ENCODE assay signal across 9 cellular contexts in the genomic region with DNA sequence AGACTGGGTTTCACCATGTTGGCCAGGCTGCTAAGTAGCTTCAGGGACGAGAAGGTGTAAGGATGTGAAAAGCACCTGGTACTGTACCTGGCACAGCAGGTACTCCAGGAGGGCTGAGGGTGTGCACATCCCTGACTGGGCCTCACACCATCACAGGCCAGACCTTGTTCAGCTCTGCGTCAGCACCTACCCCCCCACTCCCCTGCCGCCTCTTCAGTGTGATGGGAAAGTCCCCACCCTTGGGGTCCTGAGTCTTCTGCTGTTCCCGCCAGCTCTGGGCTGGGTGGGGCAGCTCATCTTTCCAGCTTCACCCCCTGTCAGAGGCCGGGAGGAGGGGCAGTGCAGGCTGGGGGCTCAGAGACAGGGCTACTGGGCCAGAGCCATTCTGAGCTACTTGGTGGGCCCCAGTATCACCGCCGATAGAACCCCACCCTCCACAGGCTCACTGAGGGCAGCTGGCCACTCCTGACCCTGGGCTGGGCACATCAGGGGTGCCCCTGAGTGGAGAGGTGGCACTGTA. TPM values are rescaled to one million over a fixed set of nuclear protein-coding genes. Genes with fewer than 3 reads are reported as not detected.
DNase-seq lines count a peak whose midpoint lies in the region; ATAC-seq lines count a peak whose summit lies in the region.
"Had no signal": no experiment of that assay in that cellular context is flagged by ENCODE, and none has a peak within 500 bp of the region (broad histone marks: within the 10 kb centered on the region; RNA-seq: fewer than 3 reads in every experiment).

No MANE protein-coding gene starts in this region.

- H3K4me1 Mint-ChIP-seq in CD8-positive, alpha-beta memory T cell: peaks cover 33 to 64% (median 49%) of the 10 kb centered on the region in 3 donors
- H3K4me1 Mint-ChIP-seq in T-helper 2 cell treated with Interferon-gamma antibody and Interleukin-4, amounts not matched to agents 5 μg/mL and 100 μg/mL, for 36 hours (ENCODE audit: low read depth): peaks cover 22% of the 10 kb centered on the region
- peaks cover 40% of the 10 kb centered on the region for H3K4me1 Mint-ChIP-seq in activated naive CD8-positive, alpha-beta T cell treated with anti-CD3 and anti-CD28 coated beads for 36 hours

- peaks cover 6 to 13% (median 8%) of the 10 kb centered on the region in 5 donors for H3K9me3 Mint-ChIP-seq in CD8-positive, alpha-beta memory T cell
- H3K9me3 Mint-ChIP-seq in T-helper 2 cell treated with Interferon-gamma antibody and Interleukin-4, amounts not matched to agents 5 μg/mL and 100 μg/mL, for 36 hours: peaks cover 16% of the 10 kb centered on the region
- peaks cover 20% of the 10 kb centered on the region for H3K9me3 Mint-ChIP-seq in activated naive CD8-positive, alpha-beta T cell treated with anti-CD3 and anti-CD28 coated beads for 36 hours

- no peaks in the 10 kb centered on the region for H3K27me3 ChIP-seq in CD8-positive, alpha-beta memory T cell (ENCODE audit: insufficient read depth, low read length, poor library complexity, severe bottlenecking)

- H3K9me3 ChIP-seq in CD8-positive, alpha-beta memory T cell (ENCODE audit: low read length): no peaks in the 10 kb centered on the region
- H3K9me3 ChIP-seq: prostate gland had no signal

- peaks cover 0 to 11% (median 0%) of the 10 kb centered on the region in 3 donors for H3K36me3 Mint-ChIP-seq in CD8-positive, alpha-beta memory T cell
- H3K36me3 Mint-ChIP-seq in T-helper 2 cell treated with Interferon-gamma antibody and Interleukin-4, amounts not matched to agents 5 μg/mL and 100 μg/mL, for 36 hours (ENCODE audit: low read depth): peaks cover 2% of the 10 kb centered on the region
- H3K36me3 Mint-ChIP-seq in activated naive CD8-positive, alpha-beta T cell treated with anti-CD3 and anti-CD28 coated beads for 36 hours: peaks cover 11% of the 10 kb centered on the region

- H3K27me3 Mint-ChIP-seq in CD8-positive, alpha-beta memory T cell: no peaks in the 10 kb centered on the region
- H3K27me3 Mint-ChIP-seq in T-helper 2 cell treated with Interferon-gamma antibody and Interleukin-4, amounts not matched to agents 5 μg/mL and 100 μg/mL, for 36 hours (ENCODE audit: low read depth): peaks cover 11% of the 10 kb centered on the region
- no peaks in the 10 kb centered on the region for H3K27me3 Mint-ChIP-seq in activated naive CD8-positive, alpha-beta T cell treated with anti-CD3 and anti-CD28 coated beads for 36 hours

- H3K4me3 Mint-ChIP-seq in CD8-positive, alpha-beta memory T cell: peak overlapping the region in 3 of 7 donors; percentile 5 to 65 (median 19)
- peak overlapping the region; percentile 18 for H3K4me3 Mint-ChIP-seq in T-helper 2 cell treated with Interferon-gamma antibody and Interleukin-4, amounts not matched to agents 5 μg/mL and 100 μg/mL, for 36 hours
- peak overlapping the region; percentile 9 for H3K4me3 Mint-ChIP-seq in activated naive CD8-positive, alpha-beta T cell treated with anti-CD3 and anti-CD28 coated beads for 36 hours

- CTCF ChIA-PET in CD8-positive, alpha-beta memory T cell (lab: Charles Lee): interaction anchor here (1.2 to 2.4 kb wide), 2 partner anchors 22 to 52 kb away, joined by 3 to 9 read pairs; no protein-coding TSS in a partner anchor

- no peaks in the 10 kb centered on the region for H3K36me3 ChIP-seq in CD8-positive, alpha-beta memory T cell (ENCODE audit: insufficient read depth, low read length)
- H3K36me3 ChIP-seq: prostate gland had no signal

- peak; percentile 36 to 76 (median 49) for DNase-seq in CD8-positive, alpha-beta memory T cell
- DNase-seq in T-helper 2 cell treated with Interferon-gamma antibody and Interleukin-4, amounts not matched to agents 5 μg/mL and 100 μg/mL, for 36 hours (ENCODE audit: low spot score): peak; percentile 60
- peak; percentile 84 for DNase-seq in activated naive CD8-positive, alpha-beta T cell treated with anti-CD3 and anti-CD28 coated beads for 36 hours
- DNase-seq in stimulated activated CD4-positive, alpha-beta T cell treated with anti-CD3 and anti-CD28 coated beads, Interleukin-2, amount 100 ng/mL, for 24 hours: peak; percentile 72 to 73
- DNase-seq in amygdala (lab: John Stamatoyannopoulos, UW): no peak
- no peak for DNase-seq in amniotic stem cell (lab: John Stamatoyannopoulos, UW)
- DNase-seq in RKO (ENCODE audit: low spot score): no peak

- H3K27ac Mint-ChIP-seq in CD8-positive, alpha-beta memory T cell: peak overlapping the region; percentile 81 to 97 (median 90)
- H3K27ac Mint-ChIP-seq in T-helper 2 cell treated with Interferon-gamma antibody and Interleukin-4, amounts not matched to agents 5 μg/mL and 100 μg/mL, for 36 hours: peak overlapping the region; percentile 68
- peak overlapping the region; percentile 97 for H3K27ac Mint-ChIP-seq in activated naive CD8-positive, alpha-beta T cell treated with anti-CD3 and anti-CD28 coated beads for 36 hours

- no peak overlapping the region for H3K4me3 ChIP-seq in CD8-positive, alpha-beta memory T cell (ENCODE audit: low read length)
- H3K4me3 ChIP-seq: prostate gland had no signal

- H3K4me1 ChIP-seq in CD8-positive, alpha-beta memory T cell (ENCODE audit: insufficient read depth, low read length): peaks cover 36% of the 10 kb centered on the region
- H3K4me1 ChIP-seq: prostate gland had no signal

- peak overlapping the region; percentile 43 for H3K27ac ChIP-seq in CD8-positive, alpha-beta memory T cell (ENCODE audit: low read depth, low read length)
- H3K27ac ChIP-seq: prostate gland had no signal

- POLR2A ChIA-PET in CD8-positive, alpha-beta memory T cell (lab: Charles Lee): interaction anchor here (1.0 to 1.6 kb wide), 2 partner anchors 26 to 150 kb away, joined by 5 to 8 read pairs; no protein-coding TSS in a partner anchor

- no peak for ATAC-seq in HG02759 (IDR thresholded peaks at IDR 0.05; ENCODE audit: unreplicated experiment)

RNA-seq across cellular contexts. Expression of gene SH3BP2, which starts 6.7 kb away (rescaled TPM):
- total RNA-seq in CD8-positive, alpha-beta memory T cell: 10 to 100 TPM; 68.8 to 75.4 TPM
- polyA plus RNA-seq in CD8-positive, alpha-beta memory T cell: 35.7 TPM
- 10 to 100 TPM; 72.2 to 74.1 TPM for total RNA-seq in activated naive CD8-positive, alpha-beta T cell treated with anti-CD3 and anti-CD28 coated beads for 36 hours

RNA-seq across cellular contexts. Expression of gene TNIP2, which starts 30.1 kb away (rescaled TPM):
- 10 to 100 TPM; 87.7 to 92.3 TPM for total RNA-seq in CD8-positive, alpha-beta memory T cell
- polyA plus RNA-seq in CD8-positive, alpha-beta memory T cell: 57.4 TPM
- 10 to 100 TPM; 50.0 to 50.3 TPM for total RNA-seq in activated naive CD8-positive, alpha-beta T cell treated with anti-CD3 and anti-CD28 coated beads for 36 hours

RNA-seq across cellular contexts. Expression of gene ADD1, which starts 57.4 kb away (rescaled TPM):
- 100 to 1,000 TPM; 185 to 192 TPM for total RNA-seq in CD8-positive, alpha-beta memory T cell
- 217 TPM for polyA plus RNA-seq in CD8-positive, alpha-beta memory T cell
- total RNA-seq in activated naive CD8-positive, alpha-beta T cell treated with anti-CD3 and anti-CD28 coated beads for 36 hours: 100 to 1,000 TPM; 136 TPM

Comparison
In these comparisons a context has a peak if more than half of its experiments do, and no peak if none do; other contexts are left out.
1. DNase-seq: peak in CD8-positive, alpha-beta memory T cell (5 of 5), T-helper 2 cell treated with Interferon-gamma antibody and Interleukin-4, amounts not matched to agents 5 μg/mL and 100 μg/mL, for 36 hours (single experiment), activated naive CD8-positive, alpha-beta T cell treated with anti-CD3 and anti-CD28 coated beads for 36 hours (single experiment) and stimulated activated CD4-positive, alpha-beta T cell treated with anti-CD3 and anti-CD28 coated beads, Interleukin-2, amount 100 ng/mL, for 24 hours (2 of 2); none in amygdala (0 of 56), amniotic stem cell (single experiment) and RKO (single experiment).
2. Peak in every context shown above with its lines, with median percentiles within 50 percentile points of each other: H3K27ac Mint-ChIP-seq.